ENCODE assay signal across 18 cellular contexts in genomic region chr2:207279520-207279919, GRCh38.
DNase-seq lines count a peak whose midpoint lies in the region; ATAC-seq lines count a peak whose summit lies in the region.
"Had no signal": no experiment of that assay in that cellular context is flagged by ENCODE, and none has a peak within 500 bp of the region (broad histone marks: within the 10 kb centered on the region; RNA-seq: fewer than 3 reads in every experiment).

No MANE protein-coding gene starts in this region.

- H3K36me3 Mint-ChIP-seq in activated CD4-positive, alpha-beta T cell treated with anti-CD3 and anti-CD28 coated beads for 36 hours (ENCODE audit: low read depth) = no peaks in the 10 kb centered on the region
- H3K36me3 Mint-ChIP-seq in activated CD4-positive, alpha-beta T cell treated with anti-CD3 and anti-CD28 coated beads, Interleukin-2, amount 10 ng/mL, durations not matched to agents 7 days and 5 days (ENCODE audit: low read depth) = peaks cover 2% of the 10 kb centered on the region
- H3K36me3 Mint-ChIP-seq in activated naive CD4-positive, alpha-beta T cell treated with anti-CD3 and anti-CD28 coated beads for 36 hours (ENCODE audit: low read depth) = no peaks in the 10 kb centered on the region
- H3K36me3 Mint-ChIP-seq in activated T-helper 17 cell treated with anti-CD3 and anti-CD28 coated beads, Interleukin-2, amount 50 U/mL, for 72 hours (ENCODE audit: low read depth) = peaks cover 5% of the 10 kb centered on the region
- no peaks in the 10 kb centered on the region for H3K36me3 Mint-ChIP-seq in stimulated activated naive CD8-positive, alpha-beta T cell treated with anti-CD3 and anti-CD28 coated beads, Interleukin-15, Interleukin-2, amounts not matched to agents 100 ng/mL and 50 ng/mL, for 24 hours (ENCODE audit: low read depth)

- POLR2A ChIA-PET in activated CD4-positive, alpha-beta T cell treated with anti-CD3 and anti-CD28 coated beads for 36 hours (lab: Charles Lee) = interaction anchor here (0.7 kb wide), 1 partner anchor 113 kb away, joined by 3 read pairs; no protein-coding TSS in a partner anchor
- POLR2A ChIA-PET in activated CD4-positive, alpha-beta T cell treated with anti-CD3 and anti-CD28 coated beads, Interleukin-2, amount 10 ng/mL, durations not matched to agents 7 days and 5 days (lab: Charles Lee) = no interaction called here

- H3K27me3 Mint-ChIP-seq in activated CD4-positive, alpha-beta T cell treated with anti-CD3 and anti-CD28 coated beads for 36 hours = no peaks in the 10 kb centered on the region
- no peaks in the 10 kb centered on the region for H3K27me3 Mint-ChIP-seq in activated CD4-positive, alpha-beta T cell treated with anti-CD3 and anti-CD28 coated beads, Interleukin-2, amount 10 ng/mL, durations not matched to agents 7 days and 5 days
- no peaks in the 10 kb centered on the region for H3K27me3 Mint-ChIP-seq in activated naive CD4-positive, alpha-beta T cell treated with anti-CD3 and anti-CD28 coated beads for 36 hours (ENCODE audit: low read depth)
- H3K27me3 Mint-ChIP-seq in activated T-helper 17 cell treated with anti-CD3 and anti-CD28 coated beads, Interleukin-2, amount 50 U/mL, for 72 hours = no peaks in the 10 kb centered on the region
- H3K27me3 Mint-ChIP-seq in stimulated activated naive CD8-positive, alpha-beta T cell treated with anti-CD3 and anti-CD28 coated beads, Interleukin-15, Interleukin-2, amounts not matched to agents 100 ng/mL and 50 ng/mL, for 24 hours = no peaks in the 10 kb centered on the region

- H3K4me3 Mint-ChIP-seq in activated CD4-positive, alpha-beta T cell treated with anti-CD3 and anti-CD28 coated beads for 36 hours = no peak overlapping the region
- H3K4me3 Mint-ChIP-seq in activated CD4-positive, alpha-beta T cell treated with anti-CD3 and anti-CD28 coated beads, Interleukin-2, amount 10 ng/mL, durations not matched to agents 7 days and 5 days = no peak overlapping the region
- H3K4me3 Mint-ChIP-seq in activated naive CD4-positive, alpha-beta T cell treated with anti-CD3 and anti-CD28 coated beads for 36 hours = no peak overlapping the region
- H3K4me3 Mint-ChIP-seq in activated T-helper 17 cell treated with anti-CD3 and anti-CD28 coated beads, Interleukin-2, amount 50 U/mL, for 72 hours = peak overlapping the region; percentile 44
- H3K4me3 Mint-ChIP-seq in stimulated activated naive CD8-positive, alpha-beta T cell treated with anti-CD3 and anti-CD28 coated beads, Interleukin-15, Interleukin-2, amounts not matched to agents 100 ng/mL and 50 ng/mL, for 24 hours = no peak overlapping the region
- H3K4me3 Mint-ChIP-seq: CD4-positive, alpha-beta memory T cell had no signal

- H3K9me3 Mint-ChIP-seq in activated CD4-positive, alpha-beta T cell treated with anti-CD3 and anti-CD28 coated beads for 36 hours (ENCODE audit: low read depth) = no peaks in the 10 kb centered on the region
- peaks cover 5% of the 10 kb centered on the region for H3K9me3 Mint-ChIP-seq in activated CD4-positive, alpha-beta T cell treated with anti-CD3 and anti-CD28 coated beads, Interleukin-2, amount 10 ng/mL, durations not matched to agents 7 days and 5 days
- no peaks in the 10 kb centered on the region for H3K9me3 Mint-ChIP-seq in activated naive CD4-positive, alpha-beta T cell treated with anti-CD3 and anti-CD28 coated beads for 36 hours
- no peaks in the 10 kb centered on the region for H3K9me3 Mint-ChIP-seq in activated T-helper 17 cell treated with anti-CD3 and anti-CD28 coated beads, Interleukin-2, amount 50 U/mL, for 72 hours
- peaks cover 18% of the 10 kb centered on the region for H3K9me3 Mint-ChIP-seq in stimulated activated naive CD8-positive, alpha-beta T cell treated with anti-CD3 and anti-CD28 coated beads, Interleukin-15, Interleukin-2, amounts not matched to agents 100 ng/mL and 50 ng/mL, for 24 hours

- peaks cover 42% of the 10 kb centered on the region for H3K4me1 Mint-ChIP-seq in activated CD4-positive, alpha-beta T cell treated with anti-CD3 and anti-CD28 coated beads for 36 hours
- H3K4me1 Mint-ChIP-seq in activated CD4-positive, alpha-beta T cell treated with anti-CD3 and anti-CD28 coated beads, Interleukin-2, amount 10 ng/mL, durations not matched to agents 7 days and 5 days = peaks cover 18% of the 10 kb centered on the region
- H3K4me1 Mint-ChIP-seq in activated naive CD4-positive, alpha-beta T cell treated with anti-CD3 and anti-CD28 coated beads for 36 hours (ENCODE audit: low read depth) = peaks cover 30% of the 10 kb centered on the region
- peaks cover 8% of the 10 kb centered on the region for H3K4me1 Mint-ChIP-seq in activated T-helper 17 cell treated with anti-CD3 and anti-CD28 coated beads, Interleukin-2, amount 50 U/mL, for 72 hours
- H3K4me1 Mint-ChIP-seq in stimulated activated naive CD8-positive, alpha-beta T cell treated with anti-CD3 and anti-CD28 coated beads, Interleukin-15, Interleukin-2, amounts not matched to agents 100 ng/mL and 50 ng/mL, for 24 hours (ENCODE audit: low read depth) = peaks cover 49% of the 10 kb centered on the region

- peak; percentile 32 for DNase-seq in activated CD4-positive, alpha-beta T cell treated with anti-CD3 and anti-CD28 coated beads for 36 hours
- no peak for DNase-seq in activated CD4-positive, alpha-beta T cell treated with anti-CD3 and anti-CD28 coated beads, Interleukin-2, amount 10 ng/mL, durations not matched to agents 7 days and 5 days
- peak; percentile 45 for DNase-seq in activated naive CD4-positive, alpha-beta T cell treated with anti-CD3 and anti-CD28 coated beads for 36 hours
- no peak for DNase-seq in activated naive CD4-positive, alpha-beta T cell treated with anti-CD3 and anti-CD28 coated beads, Interleukin-2, amount 50 U/mL, for 16 hours
- DNase-seq in NCI-H446 (lab: John Stamatoyannopoulos, UW) (no peak), DMS53 treated with DMSO at 0.1 percent for 48 hours (lab: John Stamatoyannopoulos, UW; ENCODE audit: unreplicated experiment) (no peak)
- DNase-seq: CD4-positive, alpha-beta memory T cell; DMS79 treated with DMSO at 0.1 percent for 48 hours; GM23248; HCEC 1CT; KG1; NCI-H1436 treated with DMSO at 0.1 percent for 48 hours; NCI-H2029 treated with DMSO at 0.1 percent for 48 hours; NCI-H2171 treated with DMSO at 0.1 percent for 48 hours; NCI-H510A; PC-9 had no signal

- CTCF ChIA-PET in activated CD4-positive, alpha-beta T cell treated with anti-CD3 and anti-CD28 coated beads for 36 hours (lab: Charles Lee) = interaction anchor here (0.6 to 2.1 kb wide), 5 partner anchors 11 to 117 kb away, joined by 3 to 6 read pairs (median 3); no protein-coding TSS in a partner anchor
- CTCF ChIA-PET in activated CD4-positive, alpha-beta T cell treated with anti-CD3 and anti-CD28 coated beads, Interleukin-2, amount 10 ng/mL, durations not matched to agents 7 days and 5 days (lab: Charles Lee) = no interaction called here
- CTCF ChIA-PET in activated naive CD4-positive, alpha-beta T cell treated with anti-CD3 and anti-CD28 coated beads for 36 hours (lab: Charles Lee) = interaction anchor here (0.9 kb wide), 1 partner anchor 57 kb away, joined by 3 read pairs; no protein-coding TSS in a partner anchor

- ATAC-seq in activated CD4-positive, alpha-beta T cell treated with anti-CD3 and anti-CD28 coated beads for 36 hours = peak; percentile 87
- ATAC-seq in activated T-helper 17 cell treated with anti-CD3 and anti-CD28 coated beads, Interleukin-2, amount 50 U/mL, for 72 hours (replicated peaks) = peak; percentile 88

- intact Hi-C loops in activated CD4-positive, alpha-beta T cell treated with anti-CD3 and anti-CD28 coated beads for 36 hours (cut with DNase I, micrococcal nuclease) = loop anchor here (2.0 kb wide), 3 partner anchors 39 to 55 kb away; no protein-coding TSS in a partner anchor
- intact Hi-C loops in activated naive CD4-positive, alpha-beta T cell treated with anti-CD3 and anti-CD28 coated beads for 36 hours (cut with micrococcal nuclease) = loop anchor here (1.0 kb wide), 1 partner anchor 9 kb away; no protein-coding TSS in a partner anchor

- H3K27ac Mint-ChIP-seq in activated CD4-positive, alpha-beta T cell treated with anti-CD3 and anti-CD28 coated beads for 36 hours = peak overlapping the region; percentile 63
- no peak overlapping the region for H3K27ac Mint-ChIP-seq in activated CD4-positive, alpha-beta T cell treated with anti-CD3 and anti-CD28 coated beads, Interleukin-2, amount 10 ng/mL, durations not matched to agents 7 days and 5 days
- peak overlapping the region; percentile 23 for H3K27ac Mint-ChIP-seq in activated naive CD4-positive, alpha-beta T cell treated with anti-CD3 and anti-CD28 coated beads for 36 hours
- peak overlapping the region; percentile 93 for H3K27ac Mint-ChIP-seq in activated T-helper 17 cell treated with anti-CD3 and anti-CD28 coated beads, Interleukin-2, amount 50 U/mL, for 72 hours
- H3K27ac Mint-ChIP-seq in stimulated activated naive CD8-positive, alpha-beta T cell treated with anti-CD3 and anti-CD28 coated beads, Interleukin-15, Interleukin-2, amounts not matched to agents 100 ng/mL and 50 ng/mL, for 24 hours = peak overlapping the region; percentile 71
- H3K27ac Mint-ChIP-seq: CD4-positive, alpha-beta memory T cell had no signal

Comparison
In these comparisons a context has a peak if more than half of its experiments do, and no peak if none do; other contexts are left out.
1. DNase-seq: peak in activated CD4-positive, alpha-beta T cell treated with anti-CD3 and anti-CD28 coated beads for 36 hours (single experiment) and activated naive CD4-positive, alpha-beta T cell treated with anti-CD3 and anti-CD28 coated beads for 36 hours (single experiment); none in activated CD4-positive, alpha-beta T cell treated with anti-CD3 and anti-CD28 coated beads, Interleukin-2, amount 10 ng/mL, durations not matched to agents 7 days and 5 days (single experiment), activated naive CD4-positive, alpha-beta T cell treated with anti-CD3 and anti-CD28 coated beads, Interleukin-2, amount 50 U/mL, for 16 hours (single experiment), NCI-H446 (0 of 2) and DMS53 treated with DMSO at 0.1 percent for 48 hours (single experiment).